1 cellular context compared by ENCODE assay signal in the genomic region with DNA sequence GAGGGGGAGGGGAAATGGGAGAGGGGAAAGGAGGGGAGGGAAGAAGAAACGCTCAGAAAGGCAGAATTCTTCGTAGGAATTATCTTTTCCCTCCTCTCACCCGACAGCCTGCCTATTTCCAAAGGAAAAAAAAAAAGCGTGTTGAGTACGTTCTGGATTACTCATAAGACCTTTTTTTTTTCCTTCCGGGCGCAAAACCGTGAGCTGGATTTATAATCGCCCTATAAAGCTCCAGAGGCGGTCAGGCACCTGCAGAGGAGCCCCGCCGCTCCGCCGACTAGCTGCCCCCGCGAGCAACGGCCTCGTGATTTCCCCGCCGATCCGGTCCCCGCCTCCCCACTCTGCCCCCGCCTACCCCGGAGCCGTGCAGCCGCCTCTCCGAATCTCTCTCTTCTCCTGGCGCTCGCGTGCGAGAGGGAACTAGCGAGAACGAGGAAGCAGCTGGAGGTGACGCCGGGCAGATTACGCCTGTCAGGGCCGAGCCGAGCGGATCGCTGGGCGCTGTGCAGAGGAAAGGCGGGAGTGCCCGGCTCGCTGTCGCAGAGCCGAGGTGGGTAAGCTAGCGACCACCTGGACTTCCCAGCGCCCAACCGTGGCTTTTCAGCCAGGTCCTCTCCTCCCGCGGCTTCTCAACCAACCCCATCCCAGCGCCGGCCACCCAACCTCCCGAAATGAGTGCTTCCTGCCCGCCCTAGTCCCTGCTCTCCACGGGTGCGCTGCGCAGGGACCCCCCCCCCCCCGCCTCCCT.
TF ChIP-seq lines count a peak whose summit lies in the region.

A gene (plus strand): TSS at position 389 of the 748 bp plus-strand sequence. CDS start 1,705 bp downstream, outside the sequence.

TF ChIP-seq in HepG2, 621 proteins besides CTCF, POLR2A, EP300 and RAD21 (continued from another document):
- TF ChIP-seq TRIM24 (CRISPR knock-in tag; IDR thresholded peaks at IDR 0.05) (no peak), DMAP1 (CRISPR knock-in tag; IDR thresholded peaks at IDR 0.05) (no peak), ZNF350 (CRISPR knock-in tag; IDR thresholded peaks at IDR 0.05; ENCODE audit: borderline replicate concordance, low read depth) (no peak), EED (CRISPR knock-in tag; IDR thresholded peaks at IDR 0.05) (0 out of 2 replicates have a peak, but pooled peaks have one; percentile 46), ZC3H4 (CRISPR knock-in tag; IDR thresholded peaks at IDR 0.05; ENCODE audit: borderline replicate concordance) (no peak), ZNF737 (CRISPR knock-in tag; IDR thresholded peaks at IDR 0.05; ENCODE audit: borderline replicate concordance) (no peak), HNRNPK (IDR thresholded peaks at IDR 0.05; ENCODE audit: low read depth, low read length, poor library complexity, severe bottlenecking) (peak; percentile 32), ZNF816 (CRISPR knock-in tag; IDR thresholded peaks at IDR 0.05; ENCODE audit: borderline replicate concordance) (no peak), ZFP41 (CRISPR knock-in tag; IDR thresholded peaks at IDR 0.05; ENCODE audit: borderline replicate concordance) (no peak), DPF2 (CRISPR knock-in tag; IDR thresholded peaks at IDR 0.05; ENCODE audit: borderline replicate concordance, low read depth) (no peak), HDAC1 (CRISPR knock-in tag; IDR thresholded peaks at IDR 0.05) (0 out of 2 replicates have a peak, but pooled peaks have one; percentile 6), MED8 (CRISPR knock-in tag; IDR thresholded peaks at IDR 0.05; ENCODE audit: insufficient replicate concordance) (no peak), SP2 (CRISPR knock-in tag; IDR thresholded peaks at IDR 0.05) (no peak), ZNF670 (CRISPR knock-in tag; IDR thresholded peaks at IDR 0.05; ENCODE audit: borderline replicate concordance) (no peak), FLYWCH1 (CRISPR knock-in tag; IDR thresholded peaks at IDR 0.05) (no peak), PRMT3 (CRISPR knock-in tag; IDR thresholded peaks at IDR 0.05; ENCODE audit: borderline replicate concordance, low read depth) (no peak), MEIS1 (CRISPR knock-in tag; IDR thresholded peaks at IDR 0.05; ENCODE audit: borderline replicate concordance) (no peak), HOXD1 (CRISPR knock-in tag; IDR thresholded peaks at IDR 0.05) (0 out of 2 replicates have a peak, but pooled peaks have one; percentile 25)
- TF ChIP-seq, protein P1, sequence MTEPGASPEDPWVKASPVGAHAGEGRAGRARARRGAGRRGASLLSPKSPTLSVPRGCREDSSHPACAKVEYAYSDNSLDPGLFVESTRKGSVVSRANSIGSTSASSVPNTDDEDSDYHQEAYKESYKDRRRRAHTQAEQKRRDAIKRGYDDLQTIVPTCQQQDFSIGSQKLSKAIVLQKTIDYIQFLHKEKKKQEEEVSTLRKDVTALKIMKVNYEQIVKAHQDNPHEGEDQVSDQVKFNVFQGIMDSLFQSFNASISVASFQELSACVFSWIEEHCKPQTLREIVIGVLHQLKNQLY (CRISPR knock-in tag; IDR thresholded peaks at IDR 0.05): no peak
- TF ChIP-seq, protein P2, sequence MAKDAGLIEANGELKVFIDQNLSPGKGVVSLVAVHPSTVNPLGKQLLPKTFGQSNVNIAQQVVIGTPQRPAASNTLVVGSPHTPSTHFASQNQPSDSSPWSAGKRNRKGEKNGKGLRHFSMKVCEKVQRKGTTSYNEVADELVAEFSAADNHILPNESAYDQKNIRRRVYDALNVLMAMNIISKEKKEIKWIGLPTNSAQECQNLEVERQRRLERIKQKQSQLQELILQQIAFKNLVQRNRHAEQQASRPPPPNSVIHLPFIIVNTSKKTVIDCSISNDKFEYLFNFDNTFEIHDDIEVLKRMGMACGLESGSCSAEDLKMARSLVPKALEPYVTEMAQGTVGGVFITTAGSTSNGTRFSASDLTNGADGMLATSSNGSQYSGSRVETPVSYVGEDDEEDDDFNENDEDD (CRISPR knock-in tag; IDR thresholded peaks at IDR 0.05; ENCODE audit: borderline replicate concordance): 0 out of 2 replicates have a peak, but pooled peaks have one; percentile 14
- TF ChIP-seq, protein P3, sequence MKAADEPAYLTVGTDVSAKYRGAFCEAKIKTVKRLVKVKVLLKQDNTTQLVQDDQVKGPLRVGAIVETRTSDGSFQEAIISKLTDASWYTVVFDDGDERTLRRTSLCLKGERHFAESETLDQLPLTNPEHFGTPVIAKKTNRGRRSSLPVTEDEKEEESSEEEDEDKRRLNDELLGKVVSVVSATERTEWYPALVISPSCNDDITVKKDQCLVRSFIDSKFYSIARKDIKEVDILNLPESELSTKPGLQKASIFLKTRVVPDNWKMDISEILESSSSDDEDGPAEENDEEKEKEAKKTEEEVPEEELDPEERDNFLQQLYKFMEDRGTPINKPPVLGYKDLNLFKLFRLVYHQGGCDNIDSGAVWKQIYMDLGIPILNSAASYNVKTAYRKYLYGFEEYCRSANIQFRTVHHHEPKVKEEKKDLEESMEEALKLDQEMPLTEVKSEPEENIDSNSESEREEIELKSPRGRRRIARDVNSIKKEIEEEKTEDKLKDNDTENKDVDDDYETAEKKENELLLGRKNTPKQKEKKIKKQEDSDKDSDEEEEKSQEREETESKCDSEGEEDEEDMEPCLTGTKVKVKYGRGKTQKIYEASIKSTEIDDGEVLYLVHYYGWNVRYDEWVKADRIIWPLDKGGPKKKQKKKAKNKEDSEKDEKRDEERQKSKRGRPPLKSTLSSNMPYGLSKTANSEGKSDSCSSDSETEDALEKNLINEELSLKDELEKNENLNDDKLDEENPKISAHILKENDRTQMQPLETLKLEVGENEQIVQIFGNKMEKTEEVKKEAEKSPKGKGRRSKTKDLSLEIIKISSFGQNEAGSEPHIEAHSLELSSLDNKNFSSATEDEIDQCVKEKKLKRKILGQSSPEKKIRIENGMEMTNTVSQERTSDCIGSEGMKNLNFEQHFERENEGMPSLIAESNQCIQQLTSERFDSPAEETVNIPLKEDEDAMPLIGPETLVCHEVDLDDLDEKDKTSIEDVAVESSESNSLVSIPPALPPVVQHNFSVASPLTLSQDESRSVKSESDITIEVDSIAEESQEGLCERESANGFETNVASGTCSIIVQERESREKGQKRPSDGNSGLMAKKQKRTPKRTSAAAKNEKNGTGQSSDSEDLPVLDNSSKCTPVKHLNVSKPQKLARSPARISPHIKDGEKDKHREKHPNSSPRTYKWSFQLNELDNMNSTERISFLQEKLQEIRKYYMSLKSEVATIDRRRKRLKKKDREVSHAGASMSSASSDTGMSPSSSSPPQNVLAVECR (CRISPR knock-in tag; IDR thresholded peaks at IDR 0.05; ENCODE audit: borderline replicate concordance): 0 out of 2 replicates have a peak, but pooled peaks have one; percentile 1
- TF ChIP-seq, protein P4, sequence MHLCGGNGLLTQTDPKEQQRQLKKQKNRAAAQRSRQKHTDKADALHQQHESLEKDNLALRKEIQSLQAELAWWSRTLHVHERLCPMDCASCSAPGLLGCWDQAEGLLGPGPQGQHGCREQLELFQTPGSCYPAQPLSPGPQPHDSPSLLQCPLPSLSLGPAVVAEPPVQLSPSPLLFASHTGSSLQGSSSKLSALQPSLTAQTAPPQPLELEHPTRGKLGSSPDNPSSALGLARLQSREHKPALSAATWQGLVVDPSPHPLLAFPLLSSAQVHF (CRISPR knock-in tag; IDR thresholded peaks at IDR 0.05): no peak
- TF ChIP-seq, protein P5, sequence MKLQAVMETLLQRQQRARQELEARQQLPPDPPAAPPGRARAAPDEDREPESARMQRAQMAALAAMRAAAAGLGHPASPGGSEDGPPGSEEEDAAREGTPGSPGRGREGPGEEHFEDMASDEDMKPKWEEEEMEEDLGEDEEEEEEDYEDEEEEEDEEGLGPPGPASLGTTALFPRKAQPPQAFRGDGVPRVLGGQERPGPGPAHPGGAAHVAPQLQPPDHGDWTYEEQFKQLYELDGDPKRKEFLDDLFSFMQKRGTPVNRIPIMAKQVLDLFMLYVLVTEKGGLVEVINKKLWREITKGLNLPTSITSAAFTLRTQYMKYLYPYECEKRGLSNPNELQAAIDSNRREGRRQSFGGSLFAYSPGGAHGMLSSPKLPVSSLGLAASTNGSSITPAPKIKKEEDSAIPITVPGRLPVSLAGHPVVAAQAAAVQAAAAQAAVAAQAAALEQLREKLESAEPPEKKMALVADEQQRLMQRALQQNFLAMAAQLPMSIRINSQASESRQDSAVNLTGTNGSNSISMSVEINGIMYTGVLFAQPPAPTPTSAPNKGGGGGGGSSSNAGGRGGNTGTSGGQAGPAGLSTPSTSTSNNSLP (IDR thresholded peaks at IDR 0.05; ENCODE audit: low read depth, low read length): no peak
- TF ChIP-seq, protein P6, sequence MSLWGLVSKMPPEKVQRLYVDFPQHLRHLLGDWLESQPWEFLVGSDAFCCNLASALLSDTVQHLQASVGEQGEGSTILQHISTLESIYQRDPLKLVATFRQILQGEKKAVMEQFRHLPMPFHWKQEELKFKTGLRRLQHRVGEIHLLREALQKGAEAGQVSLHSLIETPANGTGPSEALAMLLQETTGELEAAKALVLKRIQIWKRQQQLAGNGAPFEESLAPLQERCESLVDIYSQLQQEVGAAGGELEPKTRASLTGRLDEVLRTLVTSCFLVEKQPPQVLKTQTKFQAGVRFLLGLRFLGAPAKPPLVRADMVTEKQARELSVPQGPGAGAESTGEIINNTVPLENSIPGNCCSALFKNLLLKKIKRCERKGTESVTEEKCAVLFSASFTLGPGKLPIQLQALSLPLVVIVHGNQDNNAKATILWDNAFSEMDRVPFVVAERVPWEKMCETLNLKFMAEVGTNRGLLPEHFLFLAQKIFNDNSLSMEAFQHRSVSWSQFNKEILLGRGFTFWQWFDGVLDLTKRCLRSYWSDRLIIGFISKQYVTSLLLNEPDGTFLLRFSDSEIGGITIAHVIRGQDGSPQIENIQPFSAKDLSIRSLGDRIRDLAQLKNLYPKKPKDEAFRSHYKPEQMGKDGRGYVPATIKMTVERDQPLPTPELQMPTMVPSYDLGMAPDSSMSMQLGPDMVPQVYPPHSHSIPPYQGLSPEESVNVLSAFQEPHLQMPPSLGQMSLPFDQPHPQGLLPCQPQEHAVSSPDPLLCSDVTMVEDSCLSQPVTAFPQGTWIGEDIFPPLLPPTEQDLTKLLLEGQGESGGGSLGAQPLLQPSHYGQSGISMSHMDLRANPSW (CRISPR knock-in tag; IDR thresholded peaks at IDR 0.05; ENCODE audit: borderline replicate concordance): no peak
